ENCODE assay signal across 1 cellular context in the genomic region with DNA sequence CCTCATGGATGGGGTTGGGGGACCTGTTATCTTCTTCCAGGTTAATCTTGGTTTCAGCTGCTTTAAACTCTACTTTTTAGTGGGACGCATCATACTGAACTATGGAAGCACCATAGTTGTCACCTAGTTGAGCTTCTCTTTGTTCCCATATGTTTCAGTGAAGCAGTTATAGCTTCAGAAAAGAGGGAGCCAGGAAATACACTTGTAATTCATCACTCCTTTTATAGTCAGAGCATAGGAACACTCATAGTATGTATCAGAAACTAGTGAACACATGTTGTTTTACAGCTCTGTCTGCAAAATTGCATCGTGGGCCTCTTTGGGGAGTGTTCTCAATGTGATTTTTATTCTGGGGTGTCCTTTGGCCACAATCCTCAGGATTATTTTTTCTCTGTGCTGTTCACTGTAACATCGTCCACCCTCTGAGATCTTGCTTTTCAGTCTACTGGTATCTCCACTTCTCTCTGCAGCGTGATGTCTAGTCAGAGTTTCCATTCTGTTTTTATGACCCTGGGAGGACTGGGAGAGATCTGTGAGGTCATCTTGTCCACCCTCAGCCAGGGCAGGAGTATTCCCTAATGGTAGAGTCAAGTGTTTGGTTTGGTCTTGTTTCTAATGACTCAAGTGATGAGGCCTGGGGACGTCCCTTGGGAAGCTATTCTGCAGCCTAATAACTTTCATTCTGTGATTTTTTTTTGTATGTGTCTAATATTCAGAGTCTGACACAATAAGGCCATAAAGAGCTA.
TF ChIP-seq lines count a peak whose summit lies in the region.

No MANE protein-coding gene starts in this region.

TF ChIP-seq in HepG2, 621 proteins besides CTCF, POLR2A, EP300 and RAD21 (continued from another document):
- TF ChIP-seq CREB1 (IDR thresholded peaks at IDR 0.05): 0 out of 2 replicates have a peak, but pooled peaks have one; percentile 10
- TF ChIP-seq CREB1 (CRISPR knock-in tag; IDR thresholded peaks at IDR 0.05): no peak
